29 cellular contexts compared by ENCODE assay signal in genomic region chr2:115635440-115635839, GRCh38.
"Had no signal": no experiment of that assay in that cellular context is flagged by ENCODE, and none has a peak within 500 bp of the region (broad histone marks: within the 10 kb centered on the region; RNA-seq: fewer than 3 reads in every experiment).

No MANE protein-coding gene starts in this region.

- ATAC-seq: activated CD4-positive, CD25-positive, alpha-beta regulatory T cell treated with anti-CD3 and anti-CD28 coated beads, Interleukin-2, amount 50 U/mL, for 24 hours; activated CD8-positive, alpha-beta T cell treated with anti-CD3 and anti-CD28 coated beads for 36 hours; activated naive CD8-positive, alpha-beta T cell treated with anti-CD3 and anti-CD28 coated beads, Interleukin-2, amount 50 U/mL, for 24 hours; activated T-cell treated with anti-CD3 and anti-CD28 coated beads, Interleukin-2, amount 50 U/mL, for 4 hours; activated T-helper 17 cell treated with anti-CD3 and anti-CD28 coated beads, Interleukin-2, amount 50 U/mL, for 72 hours; body of pancreas; foreskin keratinocyte; gastrocnemius medialis; T-helper 17 cell had no signal

- H3K36me3 ChIP-seq: adrenal gland, colonic mucosa, esophagus muscularis mucosa, gastrocnemius medialis had no signal

- H3K4me3 ChIP-seq: adrenal gland, body of pancreas, colonic mucosa, esophagus muscularis mucosa, gastrocnemius medialis had no signal

- H3K9me3 ChIP-seq: adrenal gland, body of pancreas, colonic mucosa, gastrocnemius medialis had no signal

- H3K27ac ChIP-seq: adrenal gland, body of pancreas, colonic mucosa, esophagus muscularis mucosa, foreskin keratinocyte, gastrocnemius medialis, WERI-Rb-1 had no signal

- DNase-seq: activated B cell treated with CpG ODN at 0.5 μM for 24 hours; activated CD4-positive, alpha-beta T cell treated with anti-CD3 and anti-CD28 coated beads for 48 hours; activated CD4-positive, alpha-beta T cell treated with anti-CD3 and anti-CD28 coated beads, Interleukin-2, amount 50 U/mL, for 1 hour; activated CD4-positive, alpha-beta T cell treated with anti-CD3 and anti-CD28 coated beads, Interleukin-2, amount 50 U/mL, for 48 hours; activated CD8-positive, alpha-beta memory T cell treated with anti-CD3 and anti-CD28 coated beads for 24 hours; activated CD8-positive, alpha-beta T cell treated with anti-CD3 and anti-CD28 coated beads for 36 hours; activated effector memory CD4-positive, alpha-beta T cell treated with Interleukin-2 at 50 U/mL for 16 hours; activated gamma-delta T cell treated with Interleukin-2 at 50 U/mL for 16 hours; activated naive CD4-positive, alpha-beta T cell treated with anti-CD3 and anti-CD28 coated beads for 36 hours; activated naive CD8-positive, alpha-beta T cell treated with anti-CD3 and anti-CD28 coated beads for 36 hours; activated naive CD8-positive, alpha-beta T cell treated with anti-CD3 and anti-CD28 coated beads, Interleukin-2, amount 50 U/mL, for 24 hours; activated T-cell treated with anti-CD3 and anti-CD28 coated beads, Interleukin-2, amount 50 U/mL, for 4 hours; adrenal gland; amygdala; caudate nucleus; colonic mucosa; effector memory CD4-positive, alpha-beta T cell; erythroblast; foreskin keratinocyte; gastrocnemius medialis; glutamatergic neuron; T-helper 1 cell; T-helper 17 cell; T1000; WERI-Rb-1 had no signal

- H3K27me3 ChIP-seq: adrenal gland, body of pancreas, colonic mucosa, esophagus muscularis mucosa, foreskin keratinocyte, gastrocnemius medialis had no signal

- H3K4me1 ChIP-seq: adrenal gland, colonic mucosa, esophagus muscularis mucosa, foreskin keratinocyte, gastrocnemius medialis had no signal
